In genomic region chr17:20009302-20010098, GRCh38 we compare ENCODE assay signal across 8 cellular contexts. TPM values are rescaled to one million over a fixed set of nuclear protein-coding genes. Genes with fewer than 3 reads are reported as not detected.
A peak's percentile ranks its signal among the peaks of the same experiment; 100 is the strongest.
DNase-seq lines count a peak whose midpoint lies in the region; ATAC-seq and TF ChIP-seq lines count a peak whose summit lies in the region.

Gene SPECC1 (plus strand): TSS chr17:20009359. CDS start chr17:20096652, 87,293 bp downstream.

- H3K27me3 Mint-ChIP-seq in IgD-negative memory B cell: peaks cover 17% of the 10 kb centered on the region

- ATAC-seq in GM21529 (IDR thresholded peaks at IDR 0.05; ENCODE audit: unreplicated experiment) (peak; percentile 94), gastroesophageal sphincter (peak; percentile 96)

- H3K4me1 ChIP-seq in gastroesophageal sphincter: peaks cover 0 to 27% (median 0%) of the 10 kb centered on the region in 3 donors
- H3K4me1 ChIP-seq in neutrophil (ENCODE audit: control insufficient read depth in 1 of 2, insufficient read depth in 1 of 2, low read depth in 1 of 2, low read length in 1 of 2): peaks cover 21 to 24% of the 10 kb centered on the region in 2 experiments

- peak within 1 kb of the TSS; percentile 70 to 96 (median 91) for H3K4me3 Mint-ChIP-seq in IgD-negative memory B cell

- no peaks in the 10 kb centered on the region for H3K36me3 Mint-ChIP-seq in IgD-negative memory B cell

- peak within 1 kb of the TSS in 2 of 3 donors; percentile 71 to 75 for H3K27ac Mint-ChIP-seq in IgD-negative memory B cell

- H3K36me3 ChIP-seq in gastroesophageal sphincter (no peaks in the 10 kb centered on the region), neutrophil (no peaks in the 10 kb centered on the region)

- no peaks in the 10 kb centered on the region for H3K9me3 ChIP-seq in gastroesophageal sphincter
- no peaks in the 10 kb centered on the region for H3K9me3 ChIP-seq in neutrophil

- H3K27ac ChIP-seq in gastroesophageal sphincter: peak within 1 kb of the TSS; percentile 32 to 86 (median 82)
- H3K27ac ChIP-seq in neutrophil: no peak within 1 kb of the TSS
- peak within 1 kb of the TSS; percentile 76 for H3K27ac ChIP-seq in temporal lobe (ENCODE audit: low read depth, low read length)

- H3K27me3 ChIP-seq in gastroesophageal sphincter (no peaks in the 10 kb centered on the region), neutrophil (peaks cover 87% of the 10 kb centered on the region)

- TF ChIP-seq CTCF in gastroesophageal sphincter (IDR thresholded peaks at IDR 0.05) (peak; percentile 97 to 100 (median 98)), neutrophil (IDR thresholded peaks at IDR 0.05) (peak; percentile 96)

- peak within 1 kb of the TSS; percentile 64 to 78 for H3K4me3 ChIP-seq in gastroesophageal sphincter
- peak within 1 kb of the TSS; percentile 70 to 78 for H3K4me3 ChIP-seq in neutrophil (ENCODE audit: low read depth in 1 of 2, low read length in 1 of 2)

- DNase-seq in DMS 273 treated with DMSO at 0.1 percent for 48 hours (lab: John Stamatoyannopoulos, UW) (peak; percentile 60), SHP77 (lab: John Stamatoyannopoulos, UW) (peak; percentile 91 to 92)
- peak; percentile 82 for DNase-seq in activated effector memory CD4-positive, alpha-beta T cell treated with Interleukin-2 at 50 U/mL for 16 hours

- TF ChIP-seq EP300 in gastroesophageal sphincter (IDR thresholded peaks at IDR 0.05): no peak

- TF ChIP-seq POLR2A in gastroesophageal sphincter (IDR thresholded peaks at IDR 0.05): peak in 1 of 2 donors; percentile 16

- peaks cover 4 to 11% (median 5%) of the 10 kb centered on the region in 3 donors for H3K4me1 Mint-ChIP-seq in IgD-negative memory B cell

- H3K9me3 Mint-ChIP-seq in IgD-negative memory B cell: peaks cover 0 to 3% (median 0%) of the 10 kb centered on the region in 3 donors

- WGBS in gastroesophageal sphincter (ENCODE audit: low coverage in 1 of 2), 2 donors: 0% methylated on average over 3 to 13 of the region's 96 CpGs

RNA-seq across cellular contexts. Expression of gene SPECC1, which starts in this region (rescaled TPM):
- 4.1 TPM for polyA plus RNA-seq in IgD-negative memory B cell
- total RNA-seq in gastroesophageal sphincter (10 to 100 TPM; 22.5 to 36.3 (median 33.2) TPM), temporal lobe (45.2 TPM)
